In genomic region chr2:75054296-75054695, GRCh38 we compare ENCODE assay signal across 22 cellular contexts.
"Had no signal": no experiment of that assay in that cellular context is flagged by ENCODE, and none has a peak within 500 bp of the region (broad histone marks: within the 10 kb centered on the region; RNA-seq: fewer than 3 reads in every experiment).

No MANE protein-coding gene starts in this region.

- H3K27ac Mint-ChIP-seq: activated CD8-positive, alpha-beta T cell treated with anti-CD3 and anti-CD28 coated beads for 36 hours; activated naive CD4-positive, alpha-beta T cell treated with anti-CD3 and anti-CD28 coated beads, Interleukin-2, amount 50 U/mL, for 24 hours; activated T-helper 1 cell treated with anti-CD3 and anti-CD28 coated beads, Interleukin-12 subunit alpha, Interleukin-12 subunit beta, Interleukin-2, Interleukin-4 antibody, amounts not matched to agents 30 ng/mL and 10 ng/mL and 1 ng/mL, durations not matched to agents 14 hours and 24 hours and 36 hours had no signal

- H3K4me2 ChIP-seq: KMS-11 had no signal

- ATAC-seq: activated CD4-positive, CD25-positive, alpha-beta regulatory T cell treated with anti-CD3 and anti-CD28 coated beads, Interleukin-2, amount 50 U/mL, for 24 hours had no signal

- H3K4me1 ChIP-seq: Peyer's patch had no signal

- H3K9me3 Mint-ChIP-seq: activated CD8-positive, alpha-beta T cell treated with anti-CD3 and anti-CD28 coated beads for 36 hours; activated naive CD4-positive, alpha-beta T cell treated with anti-CD3 and anti-CD28 coated beads, Interleukin-2, amount 50 U/mL, for 24 hours; activated T-helper 1 cell treated with anti-CD3 and anti-CD28 coated beads, Interleukin-12 subunit alpha, Interleukin-12 subunit beta, Interleukin-2, Interleukin-4 antibody, amounts not matched to agents 30 ng/mL and 10 ng/mL and 1 ng/mL, durations not matched to agents 14 hours and 24 hours and 36 hours had no signal

- H3K36me3 ChIP-seq: brain microvascular endothelial cell, Peyer's patch, WERI-Rb-1 had no signal

- H3K9me3 ChIP-seq: Peyer's patch had no signal

- DNase-seq: activated CD4-positive, alpha-beta T cell treated with anti-CD3 and anti-CD28 coated beads for 4 hours; activated CD8-positive, alpha-beta memory T cell treated with anti-CD3 and anti-CD28 coated beads, Interleukin-2, amount 50 U/mL, for 4 hours; activated CD8-positive, alpha-beta T cell treated with anti-CD3 and anti-CD28 coated beads for 36 hours; activated effector memory CD4-positive, alpha-beta T cell treated with Interleukin-2 at 50 U/mL for 16 hours; activated naive CD4-positive, alpha-beta T cell; activated T-cell treated with anti-CD3 and anti-CD28 coated beads, Interleukin-2, amount 50 U/mL, for 1 hour; aorta; brain microvascular endothelial cell; cerebellar nuclear complex; NCI-H1048; NCI-H2171; NCI-H226; Peyer's patch; T-helper 2 cell; T1000; WERI-Rb-1 had no signal

- H3K4me3 ChIP-seq: Peyer's patch had no signal

- H3K27ac ChIP-seq: brain microvascular endothelial cell, KMS-11, Peyer's patch, WERI-Rb-1 had no signal

- H3K27me3 Mint-ChIP-seq: activated CD8-positive, alpha-beta T cell treated with anti-CD3 and anti-CD28 coated beads for 36 hours; activated naive CD4-positive, alpha-beta T cell treated with anti-CD3 and anti-CD28 coated beads, Interleukin-2, amount 50 U/mL, for 24 hours had no signal

- H3K9ac ChIP-seq: KMS-11 had no signal

- H3K4me3 Mint-ChIP-seq: activated CD8-positive, alpha-beta T cell treated with anti-CD3 and anti-CD28 coated beads for 36 hours; activated naive CD4-positive, alpha-beta T cell treated with anti-CD3 and anti-CD28 coated beads, Interleukin-2, amount 50 U/mL, for 24 hours; activated T-helper 1 cell treated with anti-CD3 and anti-CD28 coated beads, Interleukin-12 subunit alpha, Interleukin-12 subunit beta, Interleukin-2, Interleukin-4 antibody, amounts not matched to agents 30 ng/mL and 10 ng/mL and 1 ng/mL, durations not matched to agents 14 hours and 24 hours and 36 hours had no signal

- H3K4me1 Mint-ChIP-seq: activated naive CD4-positive, alpha-beta T cell treated with anti-CD3 and anti-CD28 coated beads, Interleukin-2, amount 50 U/mL, for 24 hours had no signal

- H3K27me3 ChIP-seq: brain microvascular endothelial cell, Peyer's patch had no signal

- H3K36me3 Mint-ChIP-seq: activated naive CD4-positive, alpha-beta T cell treated with anti-CD3 and anti-CD28 coated beads, Interleukin-2, amount 50 U/mL, for 24 hours had no signal

- FAIRE-seq: colon, TTC549 had no signal
